15 cellular contexts compared by ENCODE assay signal in genomic region chr13:74794147-74794546, GRCh38.
DNase-seq lines count a peak whose midpoint lies in the region; ATAC-seq and TF ChIP-seq lines count a peak whose summit lies in the region.
"Had no signal": no experiment of that assay in that cellular context is flagged by ENCODE, and none has a peak within 500 bp of the region (broad histone marks: within the 10 kb centered on the region; RNA-seq: fewer than 3 reads in every experiment).

No MANE protein-coding gene starts in this region.

- no peak overlapping the region for H3K27ac ChIP-seq in endodermal cell (ENCODE audit: low read depth, low read length)
- H3K27ac ChIP-seq: HL-60 had no signal

- CTCF ChIA-PET in GM10248 (lab: Yijun Ruan, JAX) = interaction anchor here (1.6 kb wide), 1 partner anchor 36 kb away, joined by 3 read pairs; no protein-coding TSS in a partner anchor

- H3K4me1 Mint-ChIP-seq in endodermal cell = peaks cover 24% of the 10 kb centered on the region
- H3K4me1 Mint-ChIP-seq: CD8-positive, alpha-beta memory T cell had no signal

- H3K27me3 ChIP-seq in endodermal cell (ENCODE audit: control insufficient read depth, insufficient read depth, low read length, poor library complexity, severe bottlenecking) = no peaks in the 10 kb centered on the region

- H3K9me3 ChIP-seq in endodermal cell (ENCODE audit: control insufficient read depth, low read length) = no peaks in the 10 kb centered on the region
- H3K9me3 ChIP-seq: HAP-1 had no signal

- peak overlapping the region; percentile 31 for H3K27ac Mint-ChIP-seq in endodermal cell

- H3K9ac ChIP-seq in endodermal cell (ENCODE audit: extremely low read depth, low read length, poor library complexity, severe bottlenecking) = no peak overlapping the region

- peak; percentile 57 for DNase-seq in HT1080 (ENCODE audit: low read depth)
- DNase-seq in NCI-H82 (lab: John Stamatoyannopoulos, UW) = peak; percentile 83
- DNase-seq in endodermal cell = peak; percentile 56
- DNase-seq in DMS53 (lab: John Stamatoyannopoulos, UW) = no peak
- DNase-seq in GM10248 (ENCODE audit: extremely low spot score) = no peak
- DNase-seq in stimulated activated CD4-positive, alpha-beta T cell treated with anti-CD3 and anti-CD28 coated beads, Interleukin-4, amount 100 ng/mL, for 4 hours = no peak
- DNase-seq: CD8-positive, alpha-beta memory T cell; NCI-H1417; NCI-H2081; NCI-H526 treated with DMSO at 0.1 percent for 48 hours; NK-92 treated with Interleukin-12 subunit alpha and Interleukin-12 subunit beta, amount 100 ng/mL, for 24 hours; SHP77 treated with DMSO at 0.1 percent for 48 hours had no signal

- H3K36me3 Mint-ChIP-seq in endodermal cell (ENCODE audit: low read depth) = no peaks in the 10 kb centered on the region
- H3K36me3 Mint-ChIP-seq: CD8-positive, alpha-beta memory T cell had no signal

- no peak overlapping the region for H3K4me3 Mint-ChIP-seq in endodermal cell
- H3K4me3 Mint-ChIP-seq: CD8-positive, alpha-beta memory T cell had no signal

- no peak overlapping the region for H3K4me3 ChIP-seq in endodermal cell (ENCODE audit: low read length)
- H3K4me3 ChIP-seq: HAP-1 had no signal

- peaks cover 1% of the 10 kb centered on the region for H3K27me3 Mint-ChIP-seq in endodermal cell (ENCODE audit: insufficient read depth)

- no peak for TF ChIP-seq CTCF in endodermal cell (conservative IDR thresholded peaks at IDR 0.05)
- no peak for TF ChIP-seq CTCF in GM10248 (IDR thresholded peaks at IDR 0.05; ENCODE audit: control extremely low read depth, extremely low read depth, low read depth, missing control alignments)

- WGBS in endodermal cell (ENCODE audit: insufficient coverage in 1 of 2, insufficient read length in 1 of 2), 2 experiments = 94 to 100% methylated on average over 2 to 5 of the region's 5 CpGs

- H3K4me1 ChIP-seq in endodermal cell (ENCODE audit: control insufficient read depth, insufficient read depth, low read length) = no peaks in the 10 kb centered on the region

- H3K9me3 Mint-ChIP-seq in endodermal cell = peaks cover 12% of the 10 kb centered on the region
- H3K9me3 Mint-ChIP-seq: CD8-positive, alpha-beta memory T cell had no signal

- no peaks in the 10 kb centered on the region for H3K36me3 ChIP-seq in endodermal cell (ENCODE audit: control insufficient read depth, insufficient read depth, low read length)
- H3K36me3 ChIP-seq: HAP-1 had no signal

- POLR2A ChIA-PET in GM10248 (lab: Yijun Ruan, JAX) = no interaction called here

- no peak for ATAC-seq in HG02981 (IDR thresholded peaks at IDR 0.05; ENCODE audit: unreplicated experiment)

Comparison
In these comparisons a context has a peak if more than half of its experiments do, and no peak if none do; other contexts are left out.
1. DNase-seq: peak in HT1080 (single experiment), NCI-H82 (single experiment) and endodermal cell (single experiment); none in DMS53 (single experiment), GM10248 (single experiment) and stimulated activated CD4-positive, alpha-beta T cell treated with anti-CD3 and anti-CD28 coated beads, Interleukin-4, amount 100 ng/mL, for 4 hours (0 of 2).